ENCODE assay signal across 30 cellular contexts in genomic region chr18:33152376-33152775, GRCh38.
"Had no signal": no experiment of that assay in that cellular context is flagged by ENCODE, and none has a peak within 500 bp of the region (broad histone marks: within the 10 kb centered on the region; RNA-seq: fewer than 3 reads in every experiment).

No MANE protein-coding gene starts in this region.

- H3K4me3 Mint-ChIP-seq: activated CD4-positive, alpha-beta memory T cell treated with anti-CD3 and anti-CD28 coated beads, Interleukin-2, amount 10 ng/mL, durations not matched to agents 7 days and 5 days; activated CD4-positive, alpha-beta T cell treated with anti-CD3 and anti-CD28 coated beads, Interleukin-2, amount 10 ng/mL, durations not matched to agents 7 days and 5 days; activated T-cell treated with anti-CD3 and anti-CD28 coated beads, Interleukin-2, amount 50 U/mL, for 24 hours; activated T-helper 17 cell treated with anti-CD3 and anti-CD28 coated beads, Interleukin-2, amount 50 U/mL, for 72 hours; naive thymus-derived CD4-positive, alpha-beta T cell; stimulated activated naive B cell treated with anti-CD40 and anti-IgM and Interleukin-4, amounts not matched to agents 10 μg/mL and 1 μg/mL and 100 μg/mL, for 72 hours; T-helper 17 cell; WTC11 had no signal

- H3K27ac Mint-ChIP-seq: activated CD4-positive, alpha-beta memory T cell treated with anti-CD3 and anti-CD28 coated beads, Interleukin-2, amount 10 ng/mL, durations not matched to agents 7 days and 5 days; activated CD4-positive, alpha-beta T cell treated with anti-CD3 and anti-CD28 coated beads, Interleukin-2, amount 10 ng/mL, durations not matched to agents 7 days and 5 days; activated T-cell treated with anti-CD3 and anti-CD28 coated beads, Interleukin-2, amount 50 U/mL, for 24 hours; activated T-helper 17 cell treated with anti-CD3 and anti-CD28 coated beads, Interleukin-2, amount 50 U/mL, for 72 hours; naive thymus-derived CD4-positive, alpha-beta T cell; progenitor cell of endocrine pancreas; stimulated activated naive B cell treated with anti-CD40 and anti-IgM and Interleukin-4, amounts not matched to agents 10 μg/mL and 1 μg/mL and 100 μg/mL, for 72 hours; T-helper 17 cell; WTC11 had no signal

- H3K36me3 ChIP-seq: heart left ventricle, left lung, lower lobe of right lung, ovary, suprapubic skin, tibial nerve had no signal

- DNase-seq: activated CD4-positive, alpha-beta memory T cell treated with anti-CD3 and anti-CD28 coated beads, Interleukin-2, amount 10 ng/mL, durations not matched to agents 7 days and 5 days; activated CD4-positive, alpha-beta T cell treated with anti-CD3 and anti-CD28 coated beads for 1 hour; activated CD4-positive, alpha-beta T cell treated with anti-CD3 and anti-CD28 coated beads, Interleukin-2, amount 10 ng/mL, durations not matched to agents 7 days and 5 days; activated CD8-positive, alpha-beta memory T cell treated with anti-CD3 and anti-CD28 coated beads, Interleukin-2, amount 50 U/mL, for 48 hours; activated gamma-delta T cell treated with Interleukin-2 at 50 U/mL for 16 hours; activated naive CD4-positive, alpha-beta T cell treated with anti-CD3 and anti-CD28 coated beads, Interleukin-2, amount 50 U/mL, for 16 hours; activated T-cell treated with anti-CD3 and anti-CD28 coated beads, Interleukin-2, amount 50 U/mL, for 24 hours; amniotic stem cell; caudate nucleus; cortex of kidney; foreskin keratinocyte; heart left ventricle; left lung; lower lobe of right lung; naive thymus-derived CD4-positive, alpha-beta T cell; ovary; retina; stimulated activated CD4-positive, alpha-beta T cell treated with anti-CD3 and anti-CD28 coated beads, Interleukin-15, amount 100 ng/mL, for 24 hours; stimulated activated CD4-positive, alpha-beta T cell treated with anti-CD3 and anti-CD28 coated beads, Interleukin-2, amount 100 ng/mL, for 24 hours; stimulated activated naive B cell treated with anti-CD40 and anti-IgM and Interleukin-4, amounts not matched to agents 10 μg/mL and 1 μg/mL and 100 μg/mL, for 72 hours; T-helper 17 cell; T1000 had no signal

- H3K27me3 Mint-ChIP-seq: activated CD4-positive, alpha-beta memory T cell treated with anti-CD3 and anti-CD28 coated beads, Interleukin-2, amount 10 ng/mL, durations not matched to agents 7 days and 5 days; activated CD4-positive, alpha-beta T cell treated with anti-CD3 and anti-CD28 coated beads, Interleukin-2, amount 10 ng/mL, durations not matched to agents 7 days and 5 days; activated T-cell treated with anti-CD3 and anti-CD28 coated beads, Interleukin-2, amount 50 U/mL, for 24 hours; activated T-helper 17 cell treated with anti-CD3 and anti-CD28 coated beads, Interleukin-2, amount 50 U/mL, for 72 hours; naive thymus-derived CD4-positive, alpha-beta T cell; progenitor cell of endocrine pancreas; T-helper 17 cell had no signal

- H3K9me3 ChIP-seq: heart left ventricle, left lung, lower lobe of right lung, ovary, suprapubic skin, tibial nerve had no signal

- H3K27me3 ChIP-seq: foreskin keratinocyte, heart left ventricle, left lung, ovary, suprapubic skin, tibial nerve had no signal

- H3K27ac ChIP-seq: foreskin keratinocyte, heart left ventricle, left lung, lower lobe of right lung, ovary, suprapubic skin, tibial nerve had no signal

- H3K36me3 Mint-ChIP-seq: naive thymus-derived CD4-positive, alpha-beta T cell; stimulated activated naive B cell treated with anti-CD40 and anti-IgM and Interleukin-4, amounts not matched to agents 10 μg/mL and 1 μg/mL and 100 μg/mL, for 72 hours had no signal

- H3K4me1 Mint-ChIP-seq: activated CD4-positive, alpha-beta memory T cell treated with anti-CD3 and anti-CD28 coated beads, Interleukin-2, amount 10 ng/mL, durations not matched to agents 7 days and 5 days; activated CD4-positive, alpha-beta T cell treated with anti-CD3 and anti-CD28 coated beads, Interleukin-2, amount 10 ng/mL, durations not matched to agents 7 days and 5 days; activated T-helper 17 cell treated with anti-CD3 and anti-CD28 coated beads, Interleukin-2, amount 50 U/mL, for 72 hours; naive thymus-derived CD4-positive, alpha-beta T cell; T-helper 17 cell; WTC11 had no signal

- ATAC-seq: activated T-helper 17 cell treated with anti-CD3 and anti-CD28 coated beads, Interleukin-2, amount 50 U/mL, for 72 hours; esophagus mucosa; foreskin keratinocyte; heart left ventricle; left lung; lower lobe of right lung; naive thymus-derived CD4-positive, alpha-beta T cell; sciatic nerve; stimulated activated naive B cell treated with anti-CD40 and anti-IgM and Interleukin-4, amounts not matched to agents 10 μg/mL and 1 μg/mL and 100 μg/mL, for 72 hours; T-helper 17 cell; WTC11 had no signal

- H3K4me1 ChIP-seq: foreskin keratinocyte, heart left ventricle, left lung, lower lobe of right lung, suprapubic skin, tibial nerve had no signal

- H3K4me3 ChIP-seq: heart left ventricle, left lung, lower lobe of right lung, ovary, smooth muscle cell, suprapubic skin, tibial nerve had no signal

- H3K4me2 ChIP-seq: smooth muscle cell had no signal
